1 cellular context compared by ENCODE assay signal in the genomic region with DNA sequence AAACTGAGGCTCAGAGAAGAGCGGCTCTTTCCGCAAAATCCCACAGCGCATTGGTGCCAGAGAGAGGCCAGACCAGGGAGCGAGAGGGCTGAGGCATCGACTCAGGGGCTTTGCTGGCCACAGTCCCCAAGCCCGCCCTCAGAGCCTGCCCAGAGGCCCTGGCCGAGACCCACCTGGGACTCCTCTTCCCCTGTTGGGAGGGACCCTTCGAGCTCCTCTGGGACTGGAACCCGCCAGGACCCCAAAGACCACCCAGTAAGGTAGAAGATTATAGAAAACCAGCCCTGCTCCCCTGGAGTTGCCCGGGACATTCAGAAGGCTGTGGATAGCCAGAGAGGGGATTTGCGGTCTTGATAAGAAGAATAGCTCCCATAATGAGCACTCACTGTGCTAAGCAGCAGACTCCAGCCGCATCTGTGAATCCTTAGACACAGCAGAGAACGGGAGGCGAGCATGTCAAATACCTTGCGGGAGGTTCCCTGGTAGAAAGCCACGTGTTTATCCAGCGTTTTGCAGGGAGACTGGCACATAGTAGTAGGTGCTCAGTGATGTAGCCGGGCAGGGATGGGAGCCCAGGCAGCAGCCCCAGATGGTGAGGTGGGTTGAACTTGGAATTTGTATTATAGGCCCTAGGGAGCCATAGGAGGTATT.
TF ChIP-seq lines count a peak whose summit lies in the region.

No MANE protein-coding gene starts in this region.

TF ChIP-seq in K562, 482 proteins besides CTCF, POLR2A, EP300 and RAD21 (continued from another document):
- TF ChIP-seq, protein P1, sequence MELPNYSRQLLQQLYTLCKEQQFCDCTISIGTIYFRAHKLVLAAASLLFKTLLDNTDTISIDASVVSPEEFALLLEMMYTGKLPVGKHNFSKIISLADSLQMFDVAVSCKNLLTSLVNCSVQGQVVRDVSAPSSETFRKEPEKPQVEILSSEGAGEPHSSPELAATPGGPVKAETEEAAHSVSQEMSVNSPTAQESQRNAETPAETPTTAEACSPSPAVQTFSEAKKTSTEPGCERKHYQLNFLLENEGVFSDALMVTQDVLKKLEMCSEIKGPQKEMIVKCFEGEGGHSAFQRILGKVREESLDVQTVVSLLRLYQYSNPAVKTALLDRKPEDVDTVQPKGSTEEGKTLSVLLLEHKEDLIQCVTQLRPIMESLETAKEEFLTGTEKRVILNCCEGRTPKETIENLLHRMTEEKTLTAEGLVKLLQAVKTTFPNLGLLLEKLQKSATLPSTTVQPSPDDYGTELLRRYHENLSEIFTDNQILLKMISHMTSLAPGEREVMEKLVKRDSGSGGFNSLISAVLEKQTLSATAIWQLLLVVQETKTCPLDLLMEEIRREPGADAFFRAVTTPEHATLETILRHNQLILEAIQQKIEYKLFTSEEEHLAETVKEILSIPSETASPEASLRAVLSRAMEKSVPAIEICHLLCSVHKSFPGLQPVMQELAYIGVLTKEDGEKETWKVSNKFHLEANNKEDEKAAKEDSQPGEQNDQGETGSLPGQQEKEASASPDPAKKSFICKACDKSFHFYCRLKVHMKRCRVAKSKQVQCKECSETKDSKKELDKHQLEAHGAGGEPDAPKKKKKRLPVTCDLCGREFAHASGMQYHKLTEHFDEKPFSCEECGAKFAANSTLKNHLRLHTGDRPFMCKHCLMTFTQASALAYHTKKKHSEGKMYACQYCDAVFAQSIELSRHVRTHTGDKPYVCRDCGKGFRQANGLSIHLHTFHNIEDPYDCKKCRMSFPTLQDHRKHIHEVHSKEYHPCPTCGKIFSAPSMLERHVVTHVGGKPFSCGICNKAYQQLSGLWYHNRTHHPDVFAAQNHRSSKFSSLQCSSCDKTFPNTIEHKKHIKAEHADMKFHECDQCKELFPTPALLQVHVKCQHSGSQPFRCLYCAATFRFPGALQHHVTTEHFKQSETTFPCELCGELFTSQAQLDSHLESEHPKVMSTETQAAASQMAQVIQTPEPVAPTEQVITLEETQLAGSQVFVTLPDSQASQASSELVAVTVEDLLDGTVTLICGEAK (IDR thresholded peaks at IDR 0.05) = peak; percentile 52; the same call in 1 of the 2 replicates
- TF ChIP-seq, protein P1 (CRISPR knock-in tag; IDR thresholded peaks at IDR 0.05) = no peak
- TF ChIP-seq, protein P2, sequence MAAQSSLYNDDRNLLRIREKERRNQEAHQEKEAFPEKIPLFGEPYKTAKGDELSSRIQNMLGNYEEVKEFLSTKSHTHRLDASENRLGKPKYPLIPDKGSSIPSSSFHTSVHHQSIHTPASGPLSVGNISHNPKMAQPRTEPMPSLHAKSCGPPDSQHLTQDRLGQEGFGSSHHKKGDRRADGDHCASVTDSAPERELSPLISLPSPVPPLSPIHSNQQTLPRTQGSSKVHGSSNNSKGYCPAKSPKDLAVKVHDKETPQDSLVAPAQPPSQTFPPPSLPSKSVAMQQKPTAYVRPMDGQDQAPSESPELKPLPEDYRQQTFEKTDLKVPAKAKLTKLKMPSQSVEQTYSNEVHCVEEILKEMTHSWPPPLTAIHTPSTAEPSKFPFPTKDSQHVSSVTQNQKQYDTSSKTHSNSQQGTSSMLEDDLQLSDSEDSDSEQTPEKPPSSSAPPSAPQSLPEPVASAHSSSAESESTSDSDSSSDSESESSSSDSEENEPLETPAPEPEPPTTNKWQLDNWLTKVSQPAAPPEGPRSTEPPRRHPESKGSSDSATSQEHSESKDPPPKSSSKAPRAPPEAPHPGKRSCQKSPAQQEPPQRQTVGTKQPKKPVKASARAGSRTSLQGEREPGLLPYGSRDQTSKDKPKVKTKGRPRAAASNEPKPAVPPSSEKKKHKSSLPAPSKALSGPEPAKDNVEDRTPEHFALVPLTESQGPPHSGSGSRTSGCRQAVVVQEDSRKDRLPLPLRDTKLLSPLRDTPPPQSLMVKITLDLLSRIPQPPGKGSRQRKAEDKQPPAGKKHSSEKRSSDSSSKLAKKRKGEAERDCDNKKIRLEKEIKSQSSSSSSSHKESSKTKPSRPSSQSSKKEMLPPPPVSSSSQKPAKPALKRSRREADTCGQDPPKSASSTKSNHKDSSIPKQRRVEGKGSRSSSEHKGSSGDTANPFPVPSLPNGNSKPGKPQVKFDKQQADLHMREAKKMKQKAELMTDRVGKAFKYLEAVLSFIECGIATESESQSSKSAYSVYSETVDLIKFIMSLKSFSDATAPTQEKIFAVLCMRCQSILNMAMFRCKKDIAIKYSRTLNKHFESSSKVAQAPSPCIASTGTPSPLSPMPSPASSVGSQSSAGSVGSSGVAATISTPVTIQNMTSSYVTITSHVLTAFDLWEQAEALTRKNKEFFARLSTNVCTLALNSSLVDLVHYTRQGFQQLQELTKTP (IDR thresholded peaks at IDR 0.05; ENCODE audit: low read depth in 1 of 2, partially characterized antibody in 2 of 2) = peak in 1 of 2 experiments; percentile 8
- TF ChIP-seq FUS (optimal IDR thresholded peaks at IDR 0.05; ENCODE audit: low read depth, low read length) (no peak), E2F3 (CRISPR knock-in tag; IDR thresholded peaks at IDR 0.05) (no peak), CHD1 (IDR thresholded peaks at IDR 0.05; ENCODE audit: low read length) (peak; percentile 17), NRF1 (conservative IDR thresholded peaks at IDR 0.05 in 1 of 2, IDR thresholded peaks at IDR 0.05 in 1 of 2) (peak in 1 of 2 experiments; percentile 36; a peak in 1 of 4 replicates), BRD9 (IDR thresholded peaks at IDR 0.05; ENCODE audit: low read depth, partially characterized antibody) (no peak), ZFP36 (IDR thresholded peaks at IDR 0.05; ENCODE audit: low read depth, low read length, partially characterized antibody) (peak; percentile 45), HDAC1 (IDR thresholded peaks at IDR 0.05) (0 out of 4 replicates have a peak, but pooled peaks of 1 of the 2 experiments have one; percentile 25), TEAD4 (IDR thresholded peaks at IDR 0.05; ENCODE audit: low read length) (peak; percentile 31; the same call in 1 of the 2 replicates), TEAD4 (CRISPR knock-in tag; IDR thresholded peaks at IDR 0.05; ENCODE audit: borderline replicate concordance) (no peak), ZNF165 (CRISPR knock-in tag; IDR thresholded peaks at IDR 0.05; ENCODE audit: borderline replicate concordance) (0 out of 2 replicates have a peak, but pooled peaks have one; percentile 11), BCOR (IDR thresholded peaks at IDR 0.05) (peak; percentile 84), SMAD4 (CRISPR knock-in tag; conservative IDR thresholded peaks at IDR 0.05) (0 out of 2 replicates have a peak, but pooled peaks have one; percentile 14)
- TF ChIP-seq, protein P3, sequence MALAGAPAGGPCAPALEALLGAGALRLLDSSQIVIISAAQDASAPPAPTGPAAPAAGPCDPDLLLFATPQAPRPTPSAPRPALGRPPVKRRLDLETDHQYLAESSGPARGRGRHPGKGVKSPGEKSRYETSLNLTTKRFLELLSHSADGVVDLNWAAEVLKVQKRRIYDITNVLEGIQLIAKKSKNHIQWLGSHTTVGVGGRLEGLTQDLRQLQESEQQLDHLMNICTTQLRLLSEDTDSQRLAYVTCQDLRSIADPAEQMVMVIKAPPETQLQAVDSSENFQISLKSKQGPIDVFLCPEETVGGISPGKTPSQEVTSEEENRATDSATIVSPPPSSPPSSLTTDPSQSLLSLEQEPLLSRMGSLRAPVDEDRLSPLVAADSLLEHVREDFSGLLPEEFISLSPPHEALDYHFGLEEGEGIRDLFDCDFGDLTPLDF (CRISPR knock-in tag; IDR thresholded peaks at IDR 0.05) = 0 out of 2 replicates have a peak, but pooled peaks have one; percentile 50
- TF ChIP-seq, protein P4, sequence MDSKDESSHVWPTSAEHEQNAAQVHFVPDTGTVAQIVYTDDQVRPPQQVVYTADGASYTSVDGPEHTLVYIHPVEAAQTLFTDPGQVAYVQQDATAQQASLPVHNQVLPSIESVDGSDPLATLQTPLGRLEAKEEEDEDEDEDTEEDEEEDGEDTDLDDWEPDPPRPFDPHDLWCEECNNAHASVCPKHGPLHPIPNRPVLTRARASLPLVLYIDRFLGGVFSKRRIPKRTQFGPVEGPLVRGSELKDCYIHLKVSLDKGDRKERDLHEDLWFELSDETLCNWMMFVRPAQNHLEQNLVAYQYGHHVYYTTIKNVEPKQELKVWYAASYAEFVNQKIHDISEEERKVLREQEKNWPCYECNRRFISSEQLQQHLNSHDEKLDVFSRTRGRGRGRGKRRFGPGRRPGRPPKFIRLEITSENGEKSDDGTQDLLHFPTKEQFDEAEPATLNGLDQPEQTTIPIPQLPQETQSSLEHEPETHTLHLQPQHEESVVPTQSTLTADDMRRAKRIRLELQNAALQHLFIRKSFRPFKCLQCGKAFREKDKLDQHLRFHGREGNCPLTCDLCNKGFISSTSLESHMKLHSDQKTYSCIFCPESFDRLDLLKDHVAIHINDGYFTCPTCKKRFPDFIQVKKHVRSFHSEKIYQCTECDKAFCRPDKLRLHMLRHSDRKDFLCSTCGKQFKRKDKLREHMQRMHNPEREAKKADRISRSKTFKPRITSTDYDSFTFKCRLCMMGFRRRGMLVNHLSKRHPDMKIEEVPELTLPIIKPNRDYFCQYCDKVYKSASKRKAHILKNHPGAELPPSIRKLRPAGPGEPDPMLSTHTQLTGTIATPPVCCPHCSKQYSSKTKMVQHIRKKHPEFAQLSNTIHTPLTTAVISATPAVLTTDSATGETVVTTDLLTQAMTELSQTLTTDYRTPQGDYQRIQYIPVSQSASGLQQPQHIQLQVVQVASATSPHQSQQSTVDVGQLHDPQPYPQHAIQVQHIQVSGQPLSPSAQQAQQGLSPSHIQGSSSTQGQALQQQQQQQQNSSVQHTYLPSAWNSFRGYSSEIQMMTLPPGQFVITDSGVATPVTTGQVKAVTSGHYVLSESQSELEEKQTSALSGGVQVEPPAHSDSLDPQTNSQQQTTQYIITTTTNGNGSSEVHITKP (IDR thresholded peaks at IDR 0.05; ENCODE audit: partially characterized antibody) = peak; percentile 67
- TF ChIP-seq, protein P5, sequence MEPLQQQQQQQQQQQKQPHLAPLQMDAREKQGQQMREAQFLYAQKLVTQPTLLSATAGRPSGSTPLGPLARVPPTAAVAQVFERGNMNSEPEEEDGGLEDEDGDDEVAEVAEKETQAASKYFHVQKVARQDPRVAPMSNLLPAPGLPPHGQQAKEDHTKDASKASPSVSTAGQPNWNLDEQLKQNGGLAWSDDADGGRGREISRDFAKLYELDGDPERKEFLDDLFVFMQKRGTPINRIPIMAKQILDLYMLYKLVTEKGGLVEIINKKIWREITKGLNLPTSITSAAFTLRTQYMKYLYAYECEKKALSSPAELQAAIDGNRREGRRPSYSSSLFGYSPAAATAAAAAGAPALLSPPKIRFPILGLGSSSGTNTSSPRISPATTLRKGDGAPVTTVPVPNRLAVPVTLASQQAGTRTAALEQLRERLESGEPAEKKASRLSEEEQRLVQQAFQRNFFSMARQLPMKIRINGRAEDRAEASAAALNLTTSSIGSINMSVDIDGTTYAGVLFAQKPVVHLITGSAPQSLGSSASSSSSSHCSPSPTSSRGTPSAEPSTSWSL (CRISPR knock-in tag; IDR thresholded peaks at IDR 0.05; ENCODE audit: borderline replicate concordance) = no peak
- TF ChIP-seq, protein P6, sequence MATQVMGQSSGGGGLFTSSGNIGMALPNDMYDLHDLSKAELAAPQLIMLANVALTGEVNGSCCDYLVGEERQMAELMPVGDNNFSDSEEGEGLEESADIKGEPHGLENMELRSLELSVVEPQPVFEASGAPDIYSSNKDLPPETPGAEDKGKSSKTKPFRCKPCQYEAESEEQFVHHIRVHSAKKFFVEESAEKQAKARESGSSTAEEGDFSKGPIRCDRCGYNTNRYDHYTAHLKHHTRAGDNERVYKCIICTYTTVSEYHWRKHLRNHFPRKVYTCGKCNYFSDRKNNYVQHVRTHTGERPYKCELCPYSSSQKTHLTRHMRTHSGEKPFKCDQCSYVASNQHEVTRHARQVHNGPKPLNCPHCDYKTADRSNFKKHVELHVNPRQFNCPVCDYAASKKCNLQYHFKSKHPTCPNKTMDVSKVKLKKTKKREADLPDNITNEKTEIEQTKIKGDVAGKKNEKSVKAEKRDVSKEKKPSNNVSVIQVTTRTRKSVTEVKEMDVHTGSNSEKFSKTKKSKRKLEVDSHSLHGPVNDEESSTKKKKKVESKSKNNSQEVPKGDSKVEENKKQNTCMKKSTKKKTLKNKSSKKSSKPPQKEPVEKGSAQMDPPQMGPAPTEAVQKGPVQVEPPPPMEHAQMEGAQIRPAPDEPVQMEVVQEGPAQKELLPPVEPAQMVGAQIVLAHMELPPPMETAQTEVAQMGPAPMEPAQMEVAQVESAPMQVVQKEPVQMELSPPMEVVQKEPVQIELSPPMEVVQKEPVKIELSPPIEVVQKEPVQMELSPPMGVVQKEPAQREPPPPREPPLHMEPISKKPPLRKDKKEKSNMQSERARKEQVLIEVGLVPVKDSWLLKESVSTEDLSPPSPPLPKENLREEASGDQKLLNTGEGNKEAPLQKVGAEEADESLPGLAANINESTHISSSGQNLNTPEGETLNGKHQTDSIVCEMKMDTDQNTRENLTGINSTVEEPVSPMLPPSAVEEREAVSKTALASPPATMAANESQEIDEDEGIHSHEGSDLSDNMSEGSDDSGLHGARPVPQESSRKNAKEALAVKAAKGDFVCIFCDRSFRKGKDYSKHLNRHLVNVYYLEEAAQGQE (CRISPR knock-in tag; IDR thresholded peaks at IDR 0.05; ENCODE audit: low read depth) = peak; percentile 19; the same call in 1 of the 2 replicates
